Comparison of ENCODE assay signal across 5 cellular contexts in genomic region chr4:154946113-154946512, GRCh38.
"Had no signal": no experiment of that assay in that cellular context is flagged by ENCODE, and none has a peak within 500 bp of the region (broad histone marks: within the 10 kb centered on the region; RNA-seq: fewer than 3 reads in every experiment).

No MANE protein-coding gene starts in this region.

- DNase-seq: GM23248, GOT3, H7, HFFc6, IMR-90 had no signal

- H3K4me3 Mint-ChIP-seq: HFFc6 had no signal

- H3K27ac Mint-ChIP-seq: HFFc6 had no signal
